In genomic region chr17:76085066-76085730, GRCh38 we compare ENCODE assay signal across 18 cellular contexts. TPM values are rescaled to one million over a fixed set of nuclear protein-coding genes. Genes with fewer than 3 reads are reported as not detected.
DNase-seq lines count a peak whose midpoint lies in the region; ATAC-seq and TF ChIP-seq lines count a peak whose summit lies in the region.
"Had no signal": no experiment of that assay in that cellular context is flagged by ENCODE, and none has a peak within 500 bp of the region (broad histone marks: within the 10 kb centered on the region; RNA-seq: fewer than 3 reads in every experiment).

No MANE protein-coding gene starts in this region.

- no peaks in the 10 kb centered on the region for H3K9me3 ChIP-seq in cardiac muscle cell (ENCODE audit: low read depth)
- no peaks in the 10 kb centered on the region for H3K9me3 ChIP-seq in heart right ventricle
- H3K9me3 ChIP-seq: A549, BE2C had no signal

- no peak for DNase-seq in cardiac muscle cell (ENCODE audit: low read depth in 1 of 2, low spot score in 1 of 2)
- DNase-seq in heart right ventricle: no peak
- no peak for DNase-seq in RWPE1 (ENCODE audit: low spot score)
- peak; percentile 72 for DNase-seq in chondrocyte (ENCODE audit: low spot score)
- peak; percentile 42 for DNase-seq in sciatic nerve (ENCODE audit: low spot score)
- DNase-seq in EL: no peak
- no peak for DNase-seq in kidney tubule cell (ENCODE audit: low spot score)
- DNase-seq: BE2C; CD8-positive, alpha-beta T cell; COR-L47; DMS153 had no signal

- CTCF ChIA-PET in RWPE1 (lab: Yijun Ruan, JAX): no interaction called here

- WGBS in heart right ventricle, 2 donors: 83 to 88% methylated on average over 17 of the region's 17 CpGs

- H3K4me3 Mint-ChIP-seq in chondrocyte (ENCODE audit: unreplicated experiment): no peak overlapping the region
- H3K4me3 Mint-ChIP-seq: CD8-positive, alpha-beta T cell; IgD-negative memory B cell had no signal

- peaks cover 8% of the 10 kb centered on the region for H3K27me3 Mint-ChIP-seq in chondrocyte (ENCODE audit: low read depth)
- H3K27me3 Mint-ChIP-seq: IgD-negative memory B cell had no signal

- ATAC-seq in heart right ventricle: no peak
- no peak for ATAC-seq in sciatic nerve
- no peak for ATAC-seq in HG03521 (IDR thresholded peaks at IDR 0.05; ENCODE audit: unreplicated experiment)
- ATAC-seq: A549; CD8-positive, alpha-beta T cell had no signal

- H3K36me3 Mint-ChIP-seq in chondrocyte (ENCODE audit: low read depth): peaks cover 36% of the 10 kb centered on the region

- no peaks in the 10 kb centered on the region for H3K9me3 Mint-ChIP-seq in chondrocyte (ENCODE audit: low read depth)
- H3K9me3 Mint-ChIP-seq: CD8-positive, alpha-beta T cell; IgD-negative memory B cell had no signal

- no peak for TF ChIP-seq CTCF in cardiac muscle cell (IDR thresholded peaks at IDR 0.05; ENCODE audit: low read depth, low read length)
- no peak for TF ChIP-seq CTCF in heart right ventricle (IDR thresholded peaks at IDR 0.05)
- no peak for TF ChIP-seq CTCF in RWPE1 (conservative IDR thresholded peaks at IDR 0.05; ENCODE audit: low read depth)
- no peak for TF ChIP-seq CTCF in chondrocyte (IDR thresholded peaks at IDR 0.05)

- H3K27ac Mint-ChIP-seq in chondrocyte (ENCODE audit: unreplicated experiment): no peak overlapping the region
- H3K27ac Mint-ChIP-seq: CD8-positive, alpha-beta T cell had no signal

- H3K4me3 ChIP-seq in cardiac muscle cell (no peak overlapping the region), heart right ventricle (no peak overlapping the region)
- H3K4me3 ChIP-seq: A549 had no signal

- intact Hi-C loops in heart right ventricle (cut with DNase I) (no loop called here), sciatic nerve (cut with DNase I) (no loop called here)

- peak overlapping the region; percentile 6 for H3K27ac ChIP-seq in cardiac muscle cell
- H3K27ac ChIP-seq in heart right ventricle: no peak overlapping the region
- H3K27ac ChIP-seq in RWPE1: peak overlapping the region; percentile 2
- H3K27ac ChIP-seq: A549, C4-2B had no signal

- peaks cover 30% of the 10 kb centered on the region for H3K36me3 ChIP-seq in cardiac muscle cell
- peaks cover 0 to 85% (median 61%) of the 10 kb centered on the region in 9 donors for H3K36me3 ChIP-seq in heart right ventricle

- POLR2A ChIA-PET in RWPE1 (lab: Yijun Ruan, JAX; ENCODE audit: low non-redundant PET): interaction anchor here (0.6 kb wide), 1 partner anchor 315 kb away, joined by 4 read pairs; no protein-coding TSS in a partner anchor

- H3K4me1 ChIP-seq in cardiac muscle cell (ENCODE audit: low read depth) (peaks cover 7% of the 10 kb centered on the region), heart right ventricle (peaks cover 0 to 6% (median 2%) of the 10 kb centered on the region in 9 donors)
- H3K4me1 ChIP-seq: A549 had no signal

- peaks cover 3% of the 10 kb centered on the region for H3K4me1 Mint-ChIP-seq in chondrocyte (ENCODE audit: low read depth)

- no peaks in the 10 kb centered on the region for H3K27me3 ChIP-seq in cardiac muscle cell
- H3K27me3 ChIP-seq in heart right ventricle: peaks cover 0 to 6% (median 0%) of the 10 kb centered on the region in 7 donors
- H3K27me3 ChIP-seq: BE2C had no signal

RNA-seq across cellular contexts. Expression of gene ZACN, which starts 6.2 kb away (rescaled TPM):
- not detected in 2 replicates for total RNA-seq in cardiac muscle cell
- polyA plus RNA-seq in cardiac muscle cell: 5.8 and 33.8 TPM in 2 replicates
- not detected for total RNA-seq in heart right ventricle
- polyA plus RNA-seq in heart right ventricle: 1 to 10 TPM; 1.1 to 1.6 TPM
- not detected in 3 replicates for total RNA-seq in chondrocyte
- total RNA-seq in sciatic nerve: not detected
- polyA plus RNA-seq: AG04450, H1 had no signal

RNA-seq across cellular contexts. Expression of gene GALR2, which starts 10.6 kb away (rescaled TPM):
- 0.32 TPM in 1 of 2 replicates, not detected in the other for total RNA-seq in cardiac muscle cell
- 0.55 TPM in 1 of 2 replicates, not detected in the other for polyA plus RNA-seq in cardiac muscle cell
- not detected for total RNA-seq in heart right ventricle
- polyA plus RNA-seq in heart right ventricle: under 1 TPM in 1 of 2 donors, not detected in 1; 0.10 TPM
- not detected in 3 replicates for total RNA-seq in chondrocyte
- total RNA-seq in sciatic nerve: not detected
- polyA plus RNA-seq: AG04450 had no signal

RNA-seq across cellular contexts. Expression of gene SRP68, which starts 12.9 kb away (rescaled TPM):
- 33.4 and 55.4 TPM in 2 replicates for total RNA-seq in cardiac muscle cell
- 103 and 123 TPM in 2 replicates for polyA plus RNA-seq in cardiac muscle cell
- total RNA-seq in heart right ventricle: 10 to 100 TPM; 53.6 to 69.7 (median 63.1) TPM
- 10 to 100 TPM; 26.2 to 62.1 TPM for polyA plus RNA-seq in heart right ventricle
- total RNA-seq in chondrocyte: 62.1 to 77.6 TPM (median 63.0 TPM) in 3 replicates
- total RNA-seq in sciatic nerve: 65.1 TPM

RNA-seq across cellular contexts. Expression of gene EXOC7, which starts 18.4 kb away (rescaled TPM):
- 121 and 166 TPM in 2 replicates for total RNA-seq in cardiac muscle cell
- polyA plus RNA-seq in cardiac muscle cell: 134 and 167 TPM in 2 replicates
- 10 to 100 TPM; 66.4 to 97.5 (median 87.9) TPM for total RNA-seq in heart right ventricle
- polyA plus RNA-seq in heart right ventricle: 10 to 100 TPM; 37.9 to 55.6 TPM
- total RNA-seq in chondrocyte: 129 to 180 TPM (median 131 TPM) in 3 replicates
- 125 TPM for total RNA-seq in sciatic nerve

RNA-seq across cellular contexts. Expression of gene FOXJ1, which starts 55.8 kb away (rescaled TPM):
- total RNA-seq in cardiac muscle cell: 0.07 and 0.12 TPM in 2 replicates
- polyA plus RNA-seq in cardiac muscle cell: 0.18 TPM in 1 of 2 replicates, not detected in the other
- total RNA-seq in heart right ventricle: not detected
- under 1 TPM in 1 of 2 donors, not detected in 1; 0.03 TPM for polyA plus RNA-seq in heart right ventricle
- 0.12 TPM in 1 of 3 replicates, not detected in the others for total RNA-seq in chondrocyte
- 0.40 TPM for total RNA-seq in sciatic nerve
- total RNA-seq: HT1080 had no signal
- polyA plus RNA-seq: AG04450, IgD-negative memory B cell had no signal

Comparison
In these comparisons a context has a peak if more than half of its experiments do, and no peak if none do; other contexts are left out.
1. H3K27ac ChIP-seq: peak in cardiac muscle cell (single experiment) and RWPE1 (single experiment); none in heart right ventricle (0 of 10).
2. DNase-seq: peak in chondrocyte (single experiment) and sciatic nerve (single experiment); none in cardiac muscle cell (0 of 2), heart right ventricle (0 of 2), RWPE1 (single experiment), EL (single experiment) and kidney tubule cell (single experiment).